8 cellular contexts compared by ENCODE assay signal in the genomic region with DNA sequence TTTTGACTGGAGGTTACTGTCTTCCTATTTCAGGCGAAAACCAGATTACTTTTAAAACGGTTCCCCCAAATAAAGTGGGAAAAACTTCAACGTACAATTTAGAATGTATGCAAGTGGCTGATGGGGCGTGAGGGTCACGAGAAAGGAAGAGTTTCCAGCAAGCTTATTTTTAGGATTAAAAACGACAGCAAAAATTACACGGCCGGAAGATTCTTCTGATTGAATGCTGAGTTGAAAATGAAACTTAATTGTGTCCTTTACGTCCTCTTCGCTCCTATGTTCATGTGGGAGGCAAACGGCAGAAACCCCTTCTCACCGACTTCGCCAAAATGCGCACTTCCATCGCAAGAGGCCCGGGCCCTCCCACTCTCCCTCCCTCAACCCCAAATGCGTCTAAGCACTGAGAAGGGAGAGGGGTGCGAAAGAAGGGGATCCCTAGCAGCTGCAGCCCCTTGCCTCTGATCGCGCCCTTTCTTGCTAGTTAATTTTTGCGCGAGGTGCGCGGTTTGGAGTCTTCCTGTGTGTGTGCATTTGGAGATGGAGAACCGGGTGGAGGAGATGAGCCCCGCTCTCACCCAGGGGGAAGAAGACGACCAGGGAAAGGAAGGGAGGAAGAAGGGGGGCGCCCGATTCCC. TPM values are rescaled to one million over a fixed set of nuclear protein-coding genes. Genes with fewer than 3 reads are reported as not detected.
DNase-seq lines count a peak whose midpoint lies in the region; ATAC-seq and TF ChIP-seq lines count a peak whose summit lies in the region.

No MANE protein-coding gene starts in this region.

- peaks cover 50% of the 10 kb centered on the region for H4K20me1 ChIP-seq in Loucy (ENCODE audit: insufficient read depth, low read length, poor library complexity, severe bottlenecking)

- H3K36me3 ChIP-seq in Caco-2 (ENCODE audit: control insufficient read depth, insufficient read depth, low read length) (no peaks in the 10 kb centered on the region), Loucy (ENCODE audit: insufficient read depth, low read length) (no peaks in the 10 kb centered on the region)

- intact Hi-C loops in Caco-2 (cut with micrococcal nuclease; ENCODE audit: unreplicated experiment) = no loop called here

- H3K9me3 ChIP-seq in Caco-2 (peaks cover 5% of the 10 kb centered on the region; the same call in 1 of the 2 replicates), Loucy (ENCODE audit: insufficient read depth, low read depth, low read length) (no peaks in the 10 kb centered on the region)

- POLR2A ChIA-PET in Caco-2 (lab: Charles Lee) = no interaction called here

- H2AFZ ChIP-seq in Loucy (ENCODE audit: low read length) = peak overlapping the region; percentile 2

- no peaks in the 10 kb centered on the region for H3K9me2 ChIP-seq in Loucy (replicated peaks; ENCODE audit: low read depth, low read length)

- no peak for TF ChIP-seq CTCF in Caco-2 (IDR thresholded peaks at IDR 0.05; ENCODE audit: insufficient read depth in 1 of 2, low read depth in 1 of 2, low read length in 1 of 2, severe bottlenecking in 1 of 2, unreplicated experiment in 1 of 2)
- TF ChIP-seq CTCF in Loucy (conservative IDR thresholded peaks at IDR 0.05; ENCODE audit: low read length) = no peak

- H3K4me1 Mint-ChIP-seq in Caco-2 (ENCODE audit: low read depth, unreplicated experiment) = no peaks in the 10 kb centered on the region
- H3K4me1 Mint-ChIP-seq in central memory CD8-positive, alpha-beta T cell = peaks cover 32% of the 10 kb centered on the region

- CTCF ChIA-PET in Caco-2 (lab: Charles Lee) = no interaction called here

- 0 out of 2 replicates have a peak, but pooled peaks cover 3% of the 10 kb centered on the region for H3K4me1 ChIP-seq in Caco-2
- H3K4me1 ChIP-seq in Loucy (ENCODE audit: insufficient read depth, low read length, poor library complexity, severe bottlenecking) = peaks cover 66% of the 10 kb centered on the region

- H3F3A ChIP-seq in Loucy (ENCODE audit: low read depth) = peaks cover 3% of the 10 kb centered on the region; the same call in 1 of the 2 replicates

- peak overlapping the region; percentile 61 for H3K27ac Mint-ChIP-seq in Caco-2 (ENCODE audit: unreplicated experiment)
- H3K27ac Mint-ChIP-seq in central memory CD8-positive, alpha-beta T cell (ENCODE audit: low read depth) = peak overlapping the region; percentile 99

- H3K4me3 Mint-ChIP-seq in Caco-2 (ENCODE audit: unreplicated experiment) = peak overlapping the region; percentile 91
- peak overlapping the region; percentile 96 for H3K4me3 Mint-ChIP-seq in central memory CD8-positive, alpha-beta T cell

- H3K27me3 Mint-ChIP-seq in Caco-2 (ENCODE audit: insufficient read depth, unreplicated experiment) = peaks cover 3% of the 10 kb centered on the region
- no peaks in the 10 kb centered on the region for H3K27me3 Mint-ChIP-seq in central memory CD8-positive, alpha-beta T cell

- no TSS peak for BruUV-seq in Caco-2 (replicated peaks; lab: Mats Ljungman, UMichigan)

- H3K4me3 ChIP-seq in Caco-2 (ENCODE audit: low read depth, low read length) = peak overlapping the region; percentile 71
- peak overlapping the region; percentile 84 for H3K4me3 ChIP-seq in Loucy (ENCODE audit: low read length, poor library complexity, severe bottlenecking)

- H3K4me2 ChIP-seq in Loucy (ENCODE audit: low read depth, low read length, poor library complexity, severe bottlenecking) = peak overlapping the region; percentile 86

- H3K9ac ChIP-seq in Loucy (ENCODE audit: low read depth, low read length, poor library complexity, severe bottlenecking) = peak overlapping the region; percentile 95

- H3K27me3 ChIP-seq in Caco-2 (replicated peaks; ENCODE audit: control insufficient read depth, insufficient read depth, low read length) = no peaks in the 10 kb centered on the region
- no peaks in the 10 kb centered on the region for H3K27me3 ChIP-seq in Loucy (ENCODE audit: insufficient read depth, low read length, poor library complexity, severe bottlenecking)

- H3K9me3 Mint-ChIP-seq in Caco-2 (ENCODE audit: unreplicated experiment) = no peaks in the 10 kb centered on the region
- H3K9me3 Mint-ChIP-seq in central memory CD8-positive, alpha-beta T cell = peaks cover 6% of the 10 kb centered on the region

- DNase-seq in Caco-2 (no peak), left kidney (ENCODE audit: low read depth, low spot score) (peak; percentile 79), NCI-H1436 (lab: John Stamatoyannopoulos, UW) (no peak)
- peak; percentile 48 to 62 for DNase-seq in central memory CD8-positive, alpha-beta T cell (ENCODE audit: low spot score in 2 of 2)
- DNase-seq in stimulated activated CD4-positive, alpha-beta T cell treated with anti-CD3 and anti-CD28 coated beads, Interleukin-1b, Interleukin-23, amount 100 ng/mL, for 4 hours (ENCODE audit: low read depth in 2 of 2) = peak; percentile 45 to 59

- peak; percentile 10 for ATAC-seq in GM21619 (IDR thresholded peaks at IDR 0.05; ENCODE audit: unreplicated experiment)
- ATAC-seq in activated CD4-positive, CD25-positive, alpha-beta regulatory T cell treated with anti-CD3 and anti-CD28 coated beads, Interleukin-2, amount 50 U/mL, for 24 hours = peak; percentile 5 to 6
- ATAC-seq in central memory CD8-positive, alpha-beta T cell (replicated peaks; ENCODE audit: extremely low read depth, poor library complexity, severe bottlenecking) = peak; percentile 42

- H3K36me3 Mint-ChIP-seq in Caco-2 (ENCODE audit: insufficient read depth, unreplicated experiment) = peaks cover 5% of the 10 kb centered on the region
- peaks cover 25% of the 10 kb centered on the region for H3K36me3 Mint-ChIP-seq in central memory CD8-positive, alpha-beta T cell (ENCODE audit: insufficient read depth)

- H3K79me2 ChIP-seq in Loucy (ENCODE audit: insufficient read depth, low read length) = peaks cover 56% of the 10 kb centered on the region

RNA-seq across cellular contexts. Expression of gene CD47, which starts 0.6 kb away (rescaled TPM):
- total RNA-seq in Caco-2 (2022) = 15.5 and 15.8 TPM in 2 replicates

Comparison
In these comparisons a context has a peak if more than half of its experiments do, and no peak if none do; other contexts are left out.
1. DNase-seq: peak in central memory CD8-positive, alpha-beta T cell (2 of 2), left kidney (single experiment) and stimulated activated CD4-positive, alpha-beta T cell treated with anti-CD3 and anti-CD28 coated beads, Interleukin-1b, Interleukin-23, amount 100 ng/mL, for 4 hours (2 of 2); none in Caco-2 (0 of 2) and NCI-H1436 (single experiment).
2. Peak in every context shown above with its lines, with median percentiles within 50 percentile points of each other: ATAC-seq.